Comparison of ENCODE assay signal across 1 cellular context in the genomic region with DNA sequence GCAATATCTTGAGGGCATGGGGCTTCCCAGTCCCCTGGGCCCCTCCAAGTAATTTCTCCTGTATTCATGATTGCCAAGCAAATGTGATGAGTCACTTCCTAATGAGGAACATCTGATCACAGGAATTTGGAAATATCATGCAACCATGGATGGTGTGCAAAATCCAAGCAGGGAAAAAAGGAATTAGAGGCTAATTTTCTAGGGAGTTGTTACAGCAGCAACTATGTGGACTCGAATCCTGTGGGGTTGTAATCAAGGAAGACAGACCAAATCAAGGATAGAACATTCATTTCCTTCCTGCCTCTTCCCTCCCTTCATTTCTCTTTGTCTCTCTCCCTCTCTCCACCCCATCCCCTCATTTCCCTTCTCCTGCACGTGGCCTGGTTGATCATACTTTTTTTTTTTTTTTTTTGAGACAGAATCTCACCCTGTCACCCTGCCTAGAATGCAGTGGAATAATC.
TF ChIP-seq lines count a peak whose summit lies in the region.

No MANE protein-coding gene starts in this region.

TF ChIP-seq in K562, 482 proteins besides CTCF, POLR2A, EP300 and RAD21 (continued from another document):
- TF ChIP-seq, protein P1, sequence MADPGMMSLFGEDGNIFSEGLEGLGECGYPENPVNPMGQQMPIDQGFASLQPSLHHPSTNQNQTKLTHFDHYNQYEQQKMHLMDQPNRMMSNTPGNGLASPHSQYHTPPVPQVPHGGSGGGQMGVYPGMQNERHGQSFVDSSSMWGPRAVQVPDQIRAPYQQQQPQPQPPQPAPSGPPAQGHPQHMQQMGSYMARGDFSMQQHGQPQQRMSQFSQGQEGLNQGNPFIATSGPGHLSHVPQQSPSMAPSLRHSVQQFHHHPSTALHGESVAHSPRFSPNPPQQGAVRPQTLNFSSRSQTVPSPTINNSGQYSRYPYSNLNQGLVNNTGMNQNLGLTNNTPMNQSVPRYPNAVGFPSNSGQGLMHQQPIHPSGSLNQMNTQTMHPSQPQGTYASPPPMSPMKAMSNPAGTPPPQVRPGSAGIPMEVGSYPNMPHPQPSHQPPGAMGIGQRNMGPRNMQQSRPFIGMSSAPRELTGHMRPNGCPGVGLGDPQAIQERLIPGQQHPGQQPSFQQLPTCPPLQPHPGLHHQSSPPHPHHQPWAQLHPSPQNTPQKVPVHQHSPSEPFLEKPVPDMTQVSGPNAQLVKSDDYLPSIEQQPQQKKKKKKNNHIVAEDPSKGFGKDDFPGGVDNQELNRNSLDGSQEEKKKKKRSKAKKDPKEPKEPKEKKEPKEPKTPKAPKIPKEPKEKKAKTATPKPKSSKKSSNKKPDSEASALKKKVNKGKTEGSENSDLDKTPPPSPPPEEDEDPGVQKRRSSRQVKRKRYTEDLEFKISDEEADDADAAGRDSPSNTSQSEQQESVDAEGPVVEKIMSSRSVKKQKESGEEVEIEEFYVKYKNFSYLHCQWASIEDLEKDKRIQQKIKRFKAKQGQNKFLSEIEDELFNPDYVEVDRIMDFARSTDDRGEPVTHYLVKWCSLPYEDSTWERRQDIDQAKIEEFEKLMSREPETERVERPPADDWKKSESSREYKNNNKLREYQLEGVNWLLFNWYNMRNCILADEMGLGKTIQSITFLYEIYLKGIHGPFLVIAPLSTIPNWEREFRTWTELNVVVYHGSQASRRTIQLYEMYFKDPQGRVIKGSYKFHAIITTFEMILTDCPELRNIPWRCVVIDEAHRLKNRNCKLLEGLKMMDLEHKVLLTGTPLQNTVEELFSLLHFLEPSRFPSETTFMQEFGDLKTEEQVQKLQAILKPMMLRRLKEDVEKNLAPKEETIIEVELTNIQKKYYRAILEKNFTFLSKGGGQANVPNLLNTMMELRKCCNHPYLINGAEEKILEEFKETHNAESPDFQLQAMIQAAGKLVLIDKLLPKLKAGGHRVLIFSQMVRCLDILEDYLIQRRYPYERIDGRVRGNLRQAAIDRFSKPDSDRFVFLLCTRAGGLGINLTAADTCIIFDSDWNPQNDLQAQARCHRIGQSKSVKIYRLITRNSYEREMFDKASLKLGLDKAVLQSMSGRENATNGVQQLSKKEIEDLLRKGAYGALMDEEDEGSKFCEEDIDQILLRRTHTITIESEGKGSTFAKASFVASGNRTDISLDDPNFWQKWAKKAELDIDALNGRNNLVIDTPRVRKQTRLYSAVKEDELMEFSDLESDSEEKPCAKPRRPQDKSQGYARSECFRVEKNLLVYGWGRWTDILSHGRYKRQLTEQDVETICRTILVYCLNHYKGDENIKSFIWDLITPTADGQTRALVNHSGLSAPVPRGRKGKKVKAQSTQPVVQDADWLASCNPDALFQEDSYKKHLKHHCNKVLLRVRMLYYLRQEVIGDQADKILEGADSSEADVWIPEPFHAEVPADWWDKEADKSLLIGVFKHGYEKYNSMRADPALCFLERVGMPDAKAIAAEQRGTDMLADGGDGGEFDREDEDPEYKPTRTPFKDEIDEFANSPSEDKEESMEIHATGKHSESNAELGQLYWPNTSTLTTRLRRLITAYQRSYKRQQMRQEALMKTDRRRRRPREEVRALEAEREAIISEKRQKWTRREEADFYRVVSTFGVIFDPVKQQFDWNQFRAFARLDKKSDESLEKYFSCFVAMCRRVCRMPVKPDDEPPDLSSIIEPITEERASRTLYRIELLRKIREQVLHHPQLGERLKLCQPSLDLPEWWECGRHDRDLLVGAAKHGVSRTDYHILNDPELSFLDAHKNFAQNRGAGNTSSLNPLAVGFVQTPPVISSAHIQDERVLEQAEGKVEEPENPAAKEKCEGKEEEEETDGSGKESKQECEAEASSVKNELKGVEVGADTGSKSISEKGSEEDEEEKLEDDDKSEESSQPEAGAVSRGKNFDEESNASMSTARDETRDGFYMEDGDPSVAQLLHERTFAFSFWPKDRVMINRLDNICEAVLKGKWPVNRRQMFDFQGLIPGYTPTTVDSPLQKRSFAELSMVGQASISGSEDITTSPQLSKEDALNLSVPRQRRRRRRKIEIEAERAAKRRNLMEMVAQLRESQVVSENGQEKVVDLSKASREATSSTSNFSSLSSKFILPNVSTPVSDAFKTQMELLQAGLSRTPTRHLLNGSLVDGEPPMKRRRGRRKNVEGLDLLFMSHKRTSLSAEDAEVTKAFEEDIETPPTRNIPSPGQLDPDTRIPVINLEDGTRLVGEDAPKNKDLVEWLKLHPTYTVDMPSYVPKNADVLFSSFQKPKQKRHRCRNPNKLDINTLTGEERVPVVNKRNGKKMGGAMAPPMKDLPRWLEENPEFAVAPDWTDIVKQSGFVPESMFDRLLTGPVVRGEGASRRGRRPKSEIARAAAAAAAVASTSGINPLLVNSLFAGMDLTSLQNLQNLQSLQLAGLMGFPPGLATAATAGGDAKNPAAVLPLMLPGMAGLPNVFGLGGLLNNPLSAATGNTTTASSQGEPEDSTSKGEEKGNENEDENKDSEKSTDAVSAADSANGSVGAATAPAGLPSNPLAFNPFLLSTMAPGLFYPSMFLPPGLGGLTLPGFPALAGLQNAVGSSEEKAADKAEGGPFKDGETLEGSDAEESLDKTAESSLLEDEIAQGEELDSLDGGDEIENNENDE (IDR thresholded peaks at IDR 0.05; ENCODE audit: low read depth, low read length) = no peak
- TF ChIP-seq C11orf30 (IDR thresholded peaks at IDR 0.05; ENCODE audit: low read depth) (peak; percentile 59; the same call in 1 of the 2 replicates), ZNF384 (IDR thresholded peaks at IDR 0.05; ENCODE audit: low read depth, low read length) (0 out of 2 replicates have a peak, but pooled peaks have one; percentile 16), ZKSCAN8 (CRISPR knock-in tag; IDR thresholded peaks at IDR 0.05) (no peak), HMG20A (CRISPR knock-in tag; conservative IDR thresholded peaks at IDR 0.05) (no peak), HNRNPLL (IDR thresholded peaks at IDR 0.05; ENCODE audit: low read depth, low read length, poor library complexity, severe bottlenecking) (no peak), EHMT2 (IDR thresholded peaks at IDR 0.05) (no peak), SP1 (CRISPR knock-in tag; IDR thresholded peaks at IDR 0.05) (no peak)
- TF ChIP-seq, protein P2, sequence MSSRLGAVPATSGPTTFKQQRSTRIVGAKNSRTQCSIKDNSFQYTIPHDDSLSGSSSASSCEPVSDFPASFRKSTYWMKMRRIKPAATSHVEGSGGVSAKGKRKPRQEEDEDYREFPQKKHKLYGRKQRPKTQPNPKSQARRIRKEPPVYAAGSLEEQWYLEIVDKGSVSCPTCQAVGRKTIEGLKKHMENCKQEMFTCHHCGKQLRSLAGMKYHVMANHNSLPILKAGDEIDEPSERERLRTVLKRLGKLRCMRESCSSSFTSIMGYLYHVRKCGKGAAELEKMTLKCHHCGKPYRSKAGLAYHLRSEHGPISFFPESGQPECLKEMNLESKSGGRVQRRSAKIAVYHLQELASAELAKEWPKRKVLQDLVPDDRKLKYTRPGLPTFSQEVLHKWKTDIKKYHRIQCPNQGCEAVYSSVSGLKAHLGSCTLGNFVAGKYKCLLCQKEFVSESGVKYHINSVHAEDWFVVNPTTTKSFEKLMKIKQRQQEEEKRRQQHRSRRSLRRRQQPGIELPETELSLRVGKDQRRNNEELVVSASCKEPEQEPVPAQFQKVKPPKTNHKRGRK (tag; IDR thresholded peaks at IDR 0.05) = 0 out of 2 replicates have a peak, but pooled peaks have one; percentile 26
